Comparison of ENCODE assay signal across 8 cellular contexts in genomic region chr13:45119990-45120864, GRCh38. TPM values are rescaled to one million over a fixed set of nuclear protein-coding genes. Genes with fewer than 3 reads are reported as not detected.
DNase-seq lines count a peak whose midpoint lies in the region; ATAC-seq, FAIRE-seq and TF ChIP-seq lines count a peak whose summit lies in the region.

Gene GTF2F2 (plus strand): TSS chr13:45120510. CDS start chr13:45120656, 146 bp downstream.

- H3K4me1 Mint-ChIP-seq in activated naive CD8-positive, alpha-beta T cell treated with anti-CD3 and anti-CD28 coated beads for 36 hours = peaks cover 8% of the 10 kb centered on the region

- H3K27ac ChIP-seq in pancreas (peak within 1 kb of the TSS; percentile 17 to 66 (median 61)), thyroid gland (peak within 1 kb of the TSS in 2 of 3 donors; percentile 71 to 74)

- TF ChIP-seq POLR2A in thyroid gland (IDR thresholded peaks at IDR 0.05) = peak in 1 of 2 donors; percentile 65

- H3K36me3 ChIP-seq in pancreas = no peaks in the 10 kb centered on the region
- no peaks in the 10 kb centered on the region for H3K36me3 ChIP-seq in thyroid gland

- no peak for FAIRE-seq in pancreas (lab: Jason Lieb, UNC)

- DNase-seq in NCI-H1092 (lab: John Stamatoyannopoulos, UW) = peak; percentile 75
- DNase-seq in SKM-1 treated with dmso at 0.1 percent for 144 hours (lab: John Stamatoyannopoulos, UW; ENCODE audit: unreplicated experiment) = peak; percentile 81
- DNase-seq in activated naive CD8-positive, alpha-beta T cell treated with anti-CD3 and anti-CD28 coated beads for 36 hours = peak; percentile 85
- DNase-seq in Right ventricle myocardium superior = peak; percentile 93
- peak; percentile 83 to 97 (median 90) for DNase-seq in pancreas
- DNase-seq in thyroid gland = peak; percentile 89

- H3K27me3 ChIP-seq in pancreas (no peaks in the 10 kb centered on the region), thyroid gland (no peaks in the 10 kb centered on the region)

- H3K9me3 ChIP-seq in pancreas (no peaks in the 10 kb centered on the region), thyroid gland (no peaks in the 10 kb centered on the region)

- no peak for TF ChIP-seq CTCF in pancreas (IDR thresholded peaks at IDR 0.05)
- TF ChIP-seq CTCF in thyroid gland (IDR thresholded peaks at IDR 0.05) = peak in 2 of 6 experiments; percentile 6 to 25

- peaks cover 8 to 11% (median 10%) of the 10 kb centered on the region in 3 donors for H3K4me1 ChIP-seq in pancreas
- peaks cover 9 to 11% of the 10 kb centered on the region in 2 donors for H3K4me1 ChIP-seq in thyroid gland

- H3K27ac Mint-ChIP-seq in activated naive CD8-positive, alpha-beta T cell treated with anti-CD3 and anti-CD28 coated beads for 36 hours = no peak within 1 kb of the TSS

- WGBS in pancreas, 2 donors = 1% methylated on average over 53 of the region's 53 CpGs
- 1% methylated on average over 34 to 53 of the region's 53 CpGs for WGBS in thyroid gland, 2 donors

- intact Hi-C loops in Right ventricle myocardium superior (cut with DNase I) (no loop called here), pancreas (cut with DNase I) (no loop called here), thyroid gland (cut with DNase I) (loop anchor here (10.0 kb wide), 1 partner anchor 155 kb away; no protein-coding TSS in a partner anchor)

- peaks cover 10% of the 10 kb centered on the region for H3K36me3 Mint-ChIP-seq in activated naive CD8-positive, alpha-beta T cell treated with anti-CD3 and anti-CD28 coated beads for 36 hours

- H3K4me3 ChIP-seq in GM08714 (ENCODE audit: low read length) (peak within 1 kb of the TSS; percentile 100), pancreas (peak within 1 kb of the TSS; percentile 47 to 79 (median 74)), thyroid gland (replicated peaks in 1 of 3) (peak within 1 kb of the TSS; percentile 64 to 75 (median 75))

- ATAC-seq in HG02610 (IDR thresholded peaks at IDR 0.05; ENCODE audit: unreplicated experiment) (peak; percentile 53), Right ventricle myocardium superior (ENCODE audit: poor library complexity) (peak; percentile 98), pancreas (peak; percentile 95 to 99 (median 98))

- no peaks in the 10 kb centered on the region for H3K9me3 Mint-ChIP-seq in activated naive CD8-positive, alpha-beta T cell treated with anti-CD3 and anti-CD28 coated beads for 36 hours

- no peaks in the 10 kb centered on the region for H3K27me3 Mint-ChIP-seq in activated naive CD8-positive, alpha-beta T cell treated with anti-CD3 and anti-CD28 coated beads for 36 hours

- no peak within 1 kb of the TSS for H3K4me3 Mint-ChIP-seq in activated naive CD8-positive, alpha-beta T cell treated with anti-CD3 and anti-CD28 coated beads for 36 hours

RNA-seq across cellular contexts. Expression of gene GTF2F2, which starts in this region (rescaled TPM):
- total RNA-seq in activated naive CD8-positive, alpha-beta T cell treated with anti-CD3 and anti-CD28 coated beads for 36 hours = 10 to 100 TPM; 31.2 to 32.4 TPM
- total RNA-seq in Right ventricle myocardium superior = 22.3 TPM
- 1 to 10 TPM; 6.0 to 8.6 (median 7.7) TPM for total RNA-seq in pancreas
- polyA plus RNA-seq in pancreas = 1 to 10 TPM; 7.1 to 8.2 TPM
- 10 to 100 TPM; 15.3 to 22.7 (median 19.6) TPM for total RNA-seq in thyroid gland

Comparison
In these comparisons a context has a peak if more than half of its experiments do, and no peak if none do; other contexts are left out.
1. Peak in every context shown above with its lines: DNase-seq, ATAC-seq, H3K4me3 ChIP-seq and H3K27ac ChIP-seq.